In the genomic region with DNA sequence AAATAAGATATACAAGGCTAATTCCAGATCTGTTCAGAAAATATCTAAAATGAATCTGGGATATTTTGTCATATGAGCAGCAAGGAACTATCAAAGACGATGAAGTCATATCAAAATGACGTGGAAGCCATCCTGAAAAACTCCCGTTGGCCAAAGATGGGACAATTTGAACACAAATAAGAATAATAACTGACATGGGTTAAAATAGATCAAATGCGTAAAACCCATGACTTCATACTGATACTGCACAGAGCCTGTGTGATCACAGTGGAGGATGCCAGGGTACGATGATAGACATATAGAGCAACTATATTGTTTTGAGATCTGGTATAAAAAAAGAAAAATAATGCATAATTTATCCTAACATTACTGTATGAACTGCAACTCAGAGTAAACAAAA, we compare ENCODE assay signal across 33 cellular contexts. TPM values are rescaled to one million over a fixed set of nuclear protein-coding genes. Genes with fewer than 3 reads are reported as not detected.
"Had no signal": no experiment of that assay in that cellular context is flagged by ENCODE, and none has a peak within 500 bp of the region (broad histone marks: within the 10 kb centered on the region; RNA-seq: fewer than 3 reads in every experiment).

No MANE protein-coding gene starts in this region.

- H3K36me3 Mint-ChIP-seq: activated CD8-positive, alpha-beta memory T cell treated with anti-CD3 and anti-CD28 coated beads, Interleukin-2, amount 10 ng/mL, durations not matched to agents 7 days and 5 days; WTC11 had no signal

- H3K4me1 Mint-ChIP-seq: WTC11 had no signal

- H3K9me3 Mint-ChIP-seq: activated CD4-positive, alpha-beta memory T cell treated with anti-CD3 and anti-CD28 coated beads, Interleukin-2, amount 10 ng/mL, durations not matched to agents 7 days and 5 days; activated naive CD4-positive, alpha-beta T cell treated with anti-CD3 and anti-CD28 coated beads for 36 hours; T-helper 1 cell treated with Interleukin-12 subunit alpha and Interleukin-12 subunit beta and Interleukin-4 antibody, amounts not matched to agents 30 μg/mL and 1 μg/mL, for 36 hours; T-helper 2 cell treated with Interferon-gamma antibody and Interleukin-4, amounts not matched to agents 5 μg/mL and 100 μg/mL, for 36 hours had no signal

- H3K9me2 ChIP-seq: SK-N-SH had no signal

- H3K36me3 ChIP-seq: brain microvascular endothelial cell, Peyer's patch, SJSA1 had no signal

- ATAC-seq: activated CD8-positive, alpha-beta memory T cell treated with anti-CD3 and anti-CD28 coated beads, Interleukin-2, amount 10 ng/mL, durations not matched to agents 7 days and 5 days; PC-3; WTC11 had no signal

- H3K9ac ChIP-seq: SK-N-SH had no signal

- H3K4me3 ChIP-seq: Peyer's patch, SJSA1 had no signal

- H3K4me3 Mint-ChIP-seq: activated CD4-positive, alpha-beta memory T cell treated with anti-CD3 and anti-CD28 coated beads, Interleukin-2, amount 10 ng/mL, durations not matched to agents 7 days and 5 days; activated CD4-positive, alpha-beta T cell treated with anti-CD3 and anti-CD28 coated beads for 36 hours; activated CD8-positive, alpha-beta memory T cell treated with anti-CD3 and anti-CD28 coated beads, Interleukin-2, amount 10 ng/mL, durations not matched to agents 7 days and 5 days; activated naive CD4-positive, alpha-beta T cell treated with anti-CD3 and anti-CD28 coated beads for 36 hours; T-helper 1 cell treated with Interleukin-12 subunit alpha and Interleukin-12 subunit beta and Interleukin-4 antibody, amounts not matched to agents 30 μg/mL and 1 μg/mL, for 36 hours; WTC11 had no signal

- H3K27me3 ChIP-seq: brain microvascular endothelial cell, Peyer's patch, SJSA1 had no signal

- H3K27ac ChIP-seq: brain microvascular endothelial cell, Peyer's patch, SJSA1 had no signal

- H3K4me1 ChIP-seq: SJSA1 had no signal

- H3K4me2 ChIP-seq: SK-N-SH had no signal

- H3K9me3 ChIP-seq: Peyer's patch, SJSA1, SK-N-SH had no signal

- H3K27ac Mint-ChIP-seq: activated CD4-positive, alpha-beta memory T cell treated with anti-CD3 and anti-CD28 coated beads, Interleukin-2, amount 10 ng/mL, durations not matched to agents 7 days and 5 days; activated CD8-positive, alpha-beta memory T cell treated with anti-CD3 and anti-CD28 coated beads, Interleukin-2, amount 10 ng/mL, durations not matched to agents 7 days and 5 days; T-helper 2 cell treated with Interferon-gamma antibody and Interleukin-4, amounts not matched to agents 5 μg/mL and 100 μg/mL, for 36 hours; WTC11 had no signal

- DNase-seq: activated CD4-positive, alpha-beta memory T cell treated with anti-CD3 and anti-CD28 coated beads, Interleukin-2, amount 10 ng/mL, durations not matched to agents 7 days and 5 days; activated CD4-positive, alpha-beta T cell treated with anti-CD3 and anti-CD28 coated beads, Interleukin-2, amount 50 U/mL, for 1 hour; activated CD8-positive, alpha-beta memory T cell treated with anti-CD3 and anti-CD28 coated beads for 24 hours; activated CD8-positive, alpha-beta memory T cell treated with anti-CD3 and anti-CD28 coated beads, Interleukin-2, amount 10 ng/mL, durations not matched to agents 7 days and 5 days; activated CD8-positive, alpha-beta memory T cell treated with anti-CD3 and anti-CD28 coated beads, Interleukin-2, amount 50 U/mL, for 48 hours; activated gamma-delta T cell treated with Interleukin-2 at 50 U/mL for 16 hours; activated naive CD4-positive, alpha-beta T cell treated with anti-CD3 and anti-CD28 coated beads for 36 hours; activated T-cell treated with anti-CD3 and anti-CD28 coated beads, Interleukin-2, amount 50 U/mL, for 48 hours; amniotic stem cell; aorta; brain microvascular endothelial cell; central memory CD4-positive, alpha-beta T cell; NCI-H1105; NCI-H1417 treated with DMSO at 0.1 percent for 48 hours; NCI-H187 treated with DMSO at 0.1 percent for 48 hours; NCI-H2081; NCI-H2171 treated with DMSO at 0.1 percent for 48 hours; NCI-H226; NCI-H446 treated with DMSO at 0.1 percent for 48 hours; NCI-H524; NCI-H69; NCI-H82; PC-3; Peyer's patch; RPMI8226; SHP77 treated with DMSO at 0.1 percent for 48 hours; SK-N-SH had no signal

RNA-seq across cellular contexts. Expression of gene PIP5K1B, which starts 51.0 kb away (rescaled TPM):
- total RNA-seq: M059J, PC-3, SJSA1 had no signal
- polyA plus RNA-seq: SK-N-SH had no signal
